In the genomic region with DNA sequence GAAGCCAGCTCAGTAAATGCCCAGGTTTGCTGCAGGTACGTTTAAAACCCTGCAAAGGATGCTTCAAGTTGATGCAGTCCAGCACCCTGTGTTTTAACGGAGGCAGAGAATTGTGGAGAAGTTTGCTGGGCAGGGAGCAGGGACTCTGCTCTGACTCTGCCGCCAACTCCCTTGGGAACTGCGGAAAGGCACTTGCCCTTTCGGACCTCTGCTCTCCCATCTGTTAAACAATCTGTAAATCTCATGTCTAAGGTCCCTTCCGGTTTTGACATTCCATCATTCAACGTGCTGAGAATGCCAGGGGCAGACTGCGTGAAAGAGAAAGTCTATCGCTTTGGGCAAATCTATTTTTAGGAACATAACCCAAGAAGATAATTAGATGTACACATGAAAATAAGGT, we compare ENCODE assay signal across 25 cellular contexts.
DNase-seq lines count a peak whose midpoint lies in the region; ATAC-seq, FAIRE-seq and TF ChIP-seq lines count a peak whose summit lies in the region.
"Had no signal": no experiment of that assay in that cellular context is flagged by ENCODE, and none has a peak within 500 bp of the region (broad histone marks: within the 10 kb centered on the region; RNA-seq: fewer than 3 reads in every experiment).

No MANE protein-coding gene starts in this region.

- CTCF ChIA-PET in A549 (lab: Yijun Ruan, JAX) = interaction anchor here (1.3 to 14.7 kb wide), 4 partner anchors 9 to 539 kb away, joined by 3 to 213 read pairs (median 6); no protein-coding TSS in a partner anchor
- CTCF ChIA-PET in T-cell (lab: Charles Lee) = no interaction called here

- TF ChIP-seq RAD21 in A549 (conservative IDR thresholded peaks at IDR 0.05 in 1 of 2, IDR thresholded peaks at IDR 0.05 in 1 of 2) = no peak

- H3K4me1 ChIP-seq in A549 = peaks cover 29% of the 10 kb centered on the region
- H3K4me1 ChIP-seq: pancreas had no signal

- no peaks in the 10 kb centered on the region for H3K36me3 ChIP-seq in SK-N-MC (ENCODE audit: insufficient read depth, low read length)
- H3K36me3 ChIP-seq: BLaER1 treated with 17β-estradiol and CSF1 and Interleukin-3, amounts not matched to agents 10 nM and 100 nM; esophagus muscularis mucosa; gastrocnemius medialis; pancreas; Peyer's patch; sigmoid colon; WERI-Rb-1 had no signal

- H3K9me3 ChIP-seq in A549 = no peaks in the 10 kb centered on the region
- no peaks in the 10 kb centered on the region for H3K9me3 ChIP-seq in SK-N-MC (ENCODE audit: low read depth, low read length)
- H3K9me3 ChIP-seq: BLaER1 treated with 17β-estradiol and CSF1 and Interleukin-3, amounts not matched to agents 10 nM and 100 nM; esophagus muscularis mucosa; gastrocnemius medialis; pancreas; Peyer's patch; sigmoid colon had no signal

- POLR2A ChIA-PET in A549 (lab: Yijun Ruan, JAX) (no interaction called here), T-cell (lab: Charles Lee) (no interaction called here)

- no peak overlapping the region for H3K9ac ChIP-seq in SK-N-MC (ENCODE audit: insufficient read length)
- H3K9ac ChIP-seq: BLaER1 treated with 17β-estradiol and CSF1 and Interleukin-3, amounts not matched to agents 10 nM and 100 nM; KMS-11 had no signal

- H3K36me3 Mint-ChIP-seq in T-cell = no peaks in the 10 kb centered on the region

- peak in 1 of 2 experiments; percentile 25 for DNase-seq in A549 (ENCODE audit: low read depth in 1 of 2, low spot score in 1 of 2)
- peak; percentile 9 for DNase-seq in NCI-H2171 (lab: John Stamatoyannopoulos, UW)
- no peak for DNase-seq in SK-N-MC (ENCODE audit: low read depth, low spot score)
- DNase-seq in left kidney (ENCODE audit: low read depth, low spot score) = peak; percentile 83
- no peak for DNase-seq in T-cell
- DNase-seq in stimulated activated CD4-positive, alpha-beta T cell treated with anti-CD3 and anti-CD28 coated beads, Interleukin-2, amount 100 ng/mL, for 48 hours = no peak
- DNase-seq: activated CD4-positive, alpha-beta T cell treated with anti-CD3 and anti-CD28 coated beads, Interleukin-2, amount 50 U/mL, for 1 hour; Calu3; effector CD8-positive, alpha-beta T cell; gastrocnemius medialis; NCI-H1048; NCI-H187 treated with DMSO at 0.1 percent for 48 hours; NCI-H226; pancreas; sigmoid colon; WERI-Rb-1 had no signal

- no peak for ATAC-seq in A549
- no peak for ATAC-seq in GM19395 (IDR thresholded peaks at IDR 0.05; ENCODE audit: unreplicated experiment)
- ATAC-seq in T-cell (replicated peaks in 1 of 4) = no peak
- no peak for ATAC-seq in HG03432 (IDR thresholded peaks at IDR 0.05; ENCODE audit: unreplicated experiment)
- ATAC-seq: gastrocnemius medialis, pancreas had no signal

- TF ChIP-seq POLR2A in A549 (IDR thresholded peaks at IDR 0.05; ENCODE audit: low read length) = no peak

- H3K4me3 ChIP-seq in A549 = no peak overlapping the region
- peak overlapping the region; percentile 43 for H3K4me3 ChIP-seq in SK-N-MC
- H3K4me3 ChIP-seq: BLaER1 treated with 17β-estradiol and CSF1 and Interleukin-3, amounts not matched to agents 10 nM and 100 nM; esophagus muscularis mucosa; gastrocnemius medialis; pancreas; Peyer's patch; sigmoid colon had no signal

- H3K27ac Mint-ChIP-seq in T-cell = no peak overlapping the region
- H3K27ac Mint-ChIP-seq: activated T-helper 2 cell treated with anti-CD3 and anti-CD28 coated beads, Interferon-gamma antibody, Interleukin-2, Interleukin-4, amounts not matched to agents 10 μg/mL and 5 μg/mL and 100 μg/mL, durations not matched to agents 14 hours and 24 hours and 36 hours had no signal

- H3K4me1 Mint-ChIP-seq in T-cell = peaks cover 8 to 12% (median 10%) of the 10 kb centered on the region in 3 donors

- no peak for TF ChIP-seq EP300 in A549 (IDR thresholded peaks at IDR 0.05)

- no peaks in the 10 kb centered on the region for H3K9me3 Mint-ChIP-seq in T-cell
- H3K9me3 Mint-ChIP-seq: activated T-helper 2 cell treated with anti-CD3 and anti-CD28 coated beads, Interferon-gamma antibody, Interleukin-2, Interleukin-4, amounts not matched to agents 10 μg/mL and 5 μg/mL and 100 μg/mL, durations not matched to agents 14 hours and 24 hours and 36 hours; nephron had no signal

- no peak overlapping the region for H3K4me3 Mint-ChIP-seq in T-cell

- 17% methylated on average over 9 of the region's 9 CpGs for WGBS in A549 (ENCODE audit: missing lambda C conversion rate)

- H3K4me2 ChIP-seq in A549 = peak overlapping the region; percentile 40; the same call in 2 of the 3 replicates
- H3K4me2 ChIP-seq: BLaER1 treated with 17β-estradiol and CSF1 and Interleukin-3, amounts not matched to agents 10 nM and 100 nM; KMS-11 had no signal

- H3K27me3 Mint-ChIP-seq in T-cell = peaks cover 30 to 62% of the 10 kb centered on the region in 2 donors

- FAIRE-seq in A549 (lab: Jason Lieb, UNC) = no peak
- FAIRE-seq: A204.1 had no signal

- H3K27ac ChIP-seq in A549 (peak overlapping the region in 1 of 2 experiments; percentile 0; a peak in 1 of 6 replicates), SK-N-MC (peak overlapping the region; percentile 42)
- H3K27ac ChIP-seq: BLaER1 treated with 17β-estradiol and CSF1 and Interleukin-3, amounts not matched to agents 10 nM and 100 nM; esophagus muscularis mucosa; gastrocnemius medialis; KMS-11; pancreas; Peyer's patch; sigmoid colon; WERI-Rb-1 had no signal

- no peak for TF ChIP-seq CTCF in A549 (IDR thresholded peaks at IDR 0.05)

TF ChIP-seq in A549, 52 proteins besides CTCF, POLR2A, EP300 and RAD21 (continues in another document):
- TF ChIP-seq KDM5A (IDR thresholded peaks at IDR 0.05) (no peak), ZC3H11A (IDR thresholded peaks at IDR 0.05) (no peak), KDM1A (IDR thresholded peaks at IDR 0.05; ENCODE audit: low read depth) (no peak), ZFP36 (IDR thresholded peaks at IDR 0.05; ENCODE audit: borderline replicate concordance, partially characterized antibody) (no peak), MAFK (IDR thresholded peaks at IDR 0.05; ENCODE audit: partially characterized antibody) (no peak), CHD2 (IDR thresholded peaks at IDR 0.05; ENCODE audit: low read length, partially characterized antibody) (no peak), RNF2 (IDR thresholded peaks at IDR 0.05; ENCODE audit: borderline replicate concordance, low read depth) (no peak), PHF8 (IDR thresholded peaks at IDR 0.05; ENCODE audit: borderline replicate concordance, low read depth) (no peak), NFE2L2 (conservative IDR thresholded peaks at IDR 0.05; ENCODE audit: low read length) (no peak)
- TF ChIP-seq, protein P1, sequence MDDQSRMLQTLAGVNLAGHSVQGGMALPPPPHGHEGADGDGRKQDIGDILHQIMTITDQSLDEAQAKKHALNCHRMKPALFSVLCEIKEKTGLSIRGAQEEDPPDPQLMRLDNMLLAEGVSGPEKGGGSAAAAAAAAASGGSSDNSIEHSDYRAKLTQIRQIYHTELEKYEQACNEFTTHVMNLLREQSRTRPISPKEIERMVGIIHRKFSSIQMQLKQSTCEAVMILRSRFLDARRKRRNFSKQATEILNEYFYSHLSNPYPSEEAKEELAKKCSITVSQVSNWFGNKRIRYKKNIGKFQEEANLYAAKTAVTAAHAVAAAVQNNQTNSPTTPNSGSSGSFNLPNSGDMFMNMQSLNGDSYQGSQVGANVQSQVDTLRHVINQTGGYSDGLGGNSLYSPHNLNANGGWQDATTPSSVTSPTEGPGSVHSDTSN (IDR thresholded peaks at IDR 0.05) = no peak
- TF ChIP-seq, protein P2, sequence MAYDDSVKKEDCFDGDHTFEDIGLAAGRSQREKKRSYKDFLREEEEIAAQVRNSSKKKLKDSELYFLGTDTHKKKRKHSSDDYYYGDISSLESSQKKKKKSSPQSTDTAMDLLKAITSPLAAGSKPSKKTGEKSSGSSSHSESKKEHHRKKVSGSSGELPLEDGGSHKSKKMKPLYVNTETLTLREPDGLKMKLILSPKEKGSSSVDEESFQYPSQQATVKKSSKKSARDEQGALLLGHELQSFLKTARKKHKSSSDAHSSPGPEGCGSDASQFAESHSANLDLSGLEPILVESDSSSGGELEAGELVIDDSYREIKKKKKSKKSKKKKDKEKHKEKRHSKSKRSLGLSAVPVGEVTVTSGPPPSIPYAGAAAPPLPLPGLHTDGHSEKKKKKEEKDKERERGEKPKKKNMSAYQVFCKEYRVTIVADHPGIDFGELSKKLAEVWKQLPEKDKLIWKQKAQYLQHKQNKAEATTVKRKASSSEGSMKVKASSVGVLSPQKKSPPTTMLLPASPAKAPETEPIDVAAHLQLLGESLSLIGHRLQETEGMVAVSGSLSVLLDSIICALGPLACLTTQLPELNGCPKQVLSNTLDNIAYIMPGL (CRISPR knock-in tag; IDR thresholded peaks at IDR 0.05; ENCODE audit: borderline replicate concordance) = no peak
- TF ChIP-seq, protein P3, sequence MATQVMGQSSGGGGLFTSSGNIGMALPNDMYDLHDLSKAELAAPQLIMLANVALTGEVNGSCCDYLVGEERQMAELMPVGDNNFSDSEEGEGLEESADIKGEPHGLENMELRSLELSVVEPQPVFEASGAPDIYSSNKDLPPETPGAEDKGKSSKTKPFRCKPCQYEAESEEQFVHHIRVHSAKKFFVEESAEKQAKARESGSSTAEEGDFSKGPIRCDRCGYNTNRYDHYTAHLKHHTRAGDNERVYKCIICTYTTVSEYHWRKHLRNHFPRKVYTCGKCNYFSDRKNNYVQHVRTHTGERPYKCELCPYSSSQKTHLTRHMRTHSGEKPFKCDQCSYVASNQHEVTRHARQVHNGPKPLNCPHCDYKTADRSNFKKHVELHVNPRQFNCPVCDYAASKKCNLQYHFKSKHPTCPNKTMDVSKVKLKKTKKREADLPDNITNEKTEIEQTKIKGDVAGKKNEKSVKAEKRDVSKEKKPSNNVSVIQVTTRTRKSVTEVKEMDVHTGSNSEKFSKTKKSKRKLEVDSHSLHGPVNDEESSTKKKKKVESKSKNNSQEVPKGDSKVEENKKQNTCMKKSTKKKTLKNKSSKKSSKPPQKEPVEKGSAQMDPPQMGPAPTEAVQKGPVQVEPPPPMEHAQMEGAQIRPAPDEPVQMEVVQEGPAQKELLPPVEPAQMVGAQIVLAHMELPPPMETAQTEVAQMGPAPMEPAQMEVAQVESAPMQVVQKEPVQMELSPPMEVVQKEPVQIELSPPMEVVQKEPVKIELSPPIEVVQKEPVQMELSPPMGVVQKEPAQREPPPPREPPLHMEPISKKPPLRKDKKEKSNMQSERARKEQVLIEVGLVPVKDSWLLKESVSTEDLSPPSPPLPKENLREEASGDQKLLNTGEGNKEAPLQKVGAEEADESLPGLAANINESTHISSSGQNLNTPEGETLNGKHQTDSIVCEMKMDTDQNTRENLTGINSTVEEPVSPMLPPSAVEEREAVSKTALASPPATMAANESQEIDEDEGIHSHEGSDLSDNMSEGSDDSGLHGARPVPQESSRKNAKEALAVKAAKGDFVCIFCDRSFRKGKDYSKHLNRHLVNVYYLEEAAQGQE (IDR thresholded peaks at IDR 0.05) = no peak
- TF ChIP-seq, protein P4, sequence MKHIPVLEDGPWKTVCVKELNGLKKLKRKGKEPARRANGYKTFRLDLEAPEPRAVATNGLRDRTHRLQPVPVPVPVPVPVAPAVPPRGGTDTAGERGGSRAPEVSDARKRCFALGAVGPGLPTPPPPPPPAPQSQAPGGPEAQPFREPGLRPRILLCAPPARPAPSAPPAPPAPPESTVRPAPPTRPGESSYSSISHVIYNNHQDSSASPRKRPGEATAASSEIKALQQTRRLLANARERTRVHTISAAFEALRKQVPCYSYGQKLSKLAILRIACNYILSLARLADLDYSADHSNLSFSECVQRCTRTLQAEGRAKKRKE (CRISPR knock-in tag; IDR thresholded peaks at IDR 0.05; ENCODE audit: low read depth) = no peak

Comparison
In these comparisons a context has a peak if more than half of its experiments do, and no peak if none do; other contexts are left out.
1. DNase-seq: peak in NCI-H2171 (single experiment) and left kidney (single experiment); none in SK-N-MC (single experiment), T-cell (0 of 34) and stimulated activated CD4-positive, alpha-beta T cell treated with anti-CD3 and anti-CD28 coated beads, Interleukin-2, amount 100 ng/mL, for 48 hours (0 of 2).